2 cellular contexts compared by ENCODE assay signal in genomic region chr16:8677481-8677880, GRCh38.
TF ChIP-seq lines count a peak whose summit lies in the region.

No MANE protein-coding gene starts in this region.

TF ChIP-seq in HCT116, 20 proteins besides CTCF, POLR2A, EP300 and RAD21:
- TF ChIP-seq EGR1 (IDR thresholded peaks at IDR 0.05; ENCODE audit: low read depth): no peak
- no peak for TF ChIP-seq JUND (IDR thresholded peaks at IDR 0.05)
- no peak for TF ChIP-seq ZFX (IDR thresholded peaks at IDR 0.05)
TF ChIP-seq in HCT116: peak in this region for 0.

TF ChIP-seq in GM23338, 12 proteins besides CTCF, POLR2A, EP300 and RAD21:
- TF ChIP-seq, protein P1, sequence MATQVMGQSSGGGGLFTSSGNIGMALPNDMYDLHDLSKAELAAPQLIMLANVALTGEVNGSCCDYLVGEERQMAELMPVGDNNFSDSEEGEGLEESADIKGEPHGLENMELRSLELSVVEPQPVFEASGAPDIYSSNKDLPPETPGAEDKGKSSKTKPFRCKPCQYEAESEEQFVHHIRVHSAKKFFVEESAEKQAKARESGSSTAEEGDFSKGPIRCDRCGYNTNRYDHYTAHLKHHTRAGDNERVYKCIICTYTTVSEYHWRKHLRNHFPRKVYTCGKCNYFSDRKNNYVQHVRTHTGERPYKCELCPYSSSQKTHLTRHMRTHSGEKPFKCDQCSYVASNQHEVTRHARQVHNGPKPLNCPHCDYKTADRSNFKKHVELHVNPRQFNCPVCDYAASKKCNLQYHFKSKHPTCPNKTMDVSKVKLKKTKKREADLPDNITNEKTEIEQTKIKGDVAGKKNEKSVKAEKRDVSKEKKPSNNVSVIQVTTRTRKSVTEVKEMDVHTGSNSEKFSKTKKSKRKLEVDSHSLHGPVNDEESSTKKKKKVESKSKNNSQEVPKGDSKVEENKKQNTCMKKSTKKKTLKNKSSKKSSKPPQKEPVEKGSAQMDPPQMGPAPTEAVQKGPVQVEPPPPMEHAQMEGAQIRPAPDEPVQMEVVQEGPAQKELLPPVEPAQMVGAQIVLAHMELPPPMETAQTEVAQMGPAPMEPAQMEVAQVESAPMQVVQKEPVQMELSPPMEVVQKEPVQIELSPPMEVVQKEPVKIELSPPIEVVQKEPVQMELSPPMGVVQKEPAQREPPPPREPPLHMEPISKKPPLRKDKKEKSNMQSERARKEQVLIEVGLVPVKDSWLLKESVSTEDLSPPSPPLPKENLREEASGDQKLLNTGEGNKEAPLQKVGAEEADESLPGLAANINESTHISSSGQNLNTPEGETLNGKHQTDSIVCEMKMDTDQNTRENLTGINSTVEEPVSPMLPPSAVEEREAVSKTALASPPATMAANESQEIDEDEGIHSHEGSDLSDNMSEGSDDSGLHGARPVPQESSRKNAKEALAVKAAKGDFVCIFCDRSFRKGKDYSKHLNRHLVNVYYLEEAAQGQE (IDR thresholded peaks at IDR 0.05; ENCODE audit: unreplicated experiment): no peak
- TF ChIP-seq ZNF331 (CRISPR knock-in tag; IDR thresholded peaks at IDR 0.05; ENCODE audit: low read depth): no peak
- TF ChIP-seq ZNF114 (CRISPR knock-in tag; IDR thresholded peaks at IDR 0.05): no peak
- TF ChIP-seq CREB1 (CRISPR knock-in tag; IDR thresholded peaks at IDR 0.05; ENCODE audit: low read depth): no peak
- TF ChIP-seq EZH2phosphoT487 (IDR thresholded peaks at IDR 0.05; ENCODE audit: unreplicated experiment): no peak
